In the genomic region with DNA sequence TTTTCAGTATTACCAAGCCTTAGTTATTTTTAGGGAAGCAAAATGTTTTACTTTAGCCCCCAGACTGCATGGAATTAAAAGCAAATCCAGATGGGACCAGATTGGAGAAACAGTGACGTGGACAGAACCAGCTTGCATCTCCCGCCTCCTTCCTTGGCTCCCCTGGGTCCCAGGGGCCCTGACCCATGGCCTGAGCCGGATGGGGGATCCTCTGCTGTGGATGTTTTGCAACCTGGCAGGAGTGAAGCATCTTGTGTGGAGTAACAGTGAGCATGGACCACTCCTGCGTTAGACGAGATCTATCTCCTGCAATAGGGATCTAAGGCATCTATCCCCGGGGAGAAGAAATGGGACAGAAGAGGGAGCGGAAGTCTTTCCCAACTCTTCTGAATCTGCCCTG, we compare ENCODE assay signal across 14 cellular contexts.
A peak's percentile ranks its signal among the peaks of the same experiment; 100 is the strongest.
DNase-seq lines count a peak whose midpoint lies in the region; ATAC-seq and TF ChIP-seq lines count a peak whose summit lies in the region.
"Had no signal": no experiment of that assay in that cellular context is flagged by ENCODE, and none has a peak within 500 bp of the region (broad histone marks: within the 10 kb centered on the region; RNA-seq: fewer than 3 reads in every experiment).

No MANE protein-coding gene starts in this region.

- in situ Hi-C loops in KBM-7 (cut with MboI; ENCODE audit: low pct_unique_long_range_greater_than_20kb, low sequenced_read_pairs): no loop called here

- H3K36me3 ChIP-seq in left ventricle myocardium inferior: no peaks in the 10 kb centered on the region
- no peaks in the 10 kb centered on the region for H3K36me3 ChIP-seq in tibial nerve

- no peaks in the 10 kb centered on the region for H3K4me1 ChIP-seq in left ventricle myocardium inferior
- no peaks in the 10 kb centered on the region for H3K4me1 ChIP-seq in tibial nerve
- H3K4me1 ChIP-seq: A549, Caco-2 had no signal

- no peak for ATAC-seq in GM19463 (IDR thresholded peaks at IDR 0.05; ENCODE audit: unreplicated experiment)
- ATAC-seq: A549, GM23338 had no signal

- no peak for TF ChIP-seq EP300 in tibial nerve (IDR thresholded peaks at IDR 0.05)

- H3K27me3 ChIP-seq in left ventricle myocardium inferior (ENCODE audit: low read depth): peaks cover 34% of the 10 kb centered on the region
- H3K27me3 ChIP-seq in tibial nerve: no peaks in the 10 kb centered on the region

- intact Hi-C loops in cardiac septum (cut with DNase I): no loop called here
- intact Hi-C loops in left ventricle myocardium inferior (cut with micrococcal nuclease): no loop called here
- intact Hi-C loops in posterior vena cava (cut with DNase I): no loop called here

- H3K4me3 ChIP-seq in left ventricle myocardium inferior (no peak overlapping the region), tibial nerve (no peak overlapping the region)
- H3K4me3 ChIP-seq: A549, GM23338 had no signal

- TF ChIP-seq CTCF in left ventricle myocardium inferior (IDR thresholded peaks at IDR 0.05; ENCODE audit: borderline replicate concordance): no peak
- no peak for TF ChIP-seq CTCF in tibial nerve (IDR thresholded peaks at IDR 0.05)

- WGBS in tibial nerve, 2 donors: 71 to 75% methylated on average over 7 of the region's 7 CpGs

- no peaks in the 10 kb centered on the region for H3K9me3 ChIP-seq in left ventricle myocardium inferior (replicated peaks)
- H3K9me3 ChIP-seq in tibial nerve: peaks cover 0 to 6% (median 0%) of the 10 kb centered on the region in 4 donors
- H3K9me3 ChIP-seq: A549 had no signal

- DNase-seq in cardiac septum (ENCODE audit: low spot score) (peak; percentile 43), left ventricle myocardium inferior (no peak), posterior vena cava (ENCODE audit: low spot score) (peak; percentile 48), tibial nerve (ENCODE audit: low spot score in 2 of 2) (peak; percentile 53 to 59), KBM-7 (no peak), cerebellum (ENCODE audit: low spot score) (no peak)
- DNase-seq: AML-193, HCEC 1CT had no signal

- H3K27ac ChIP-seq in left ventricle myocardium inferior (replicated peaks) (no peak overlapping the region), tibial nerve (no peak overlapping the region)
- H3K27ac ChIP-seq: 22Rv1, A549, C4-2B had no signal

- no peak for TF ChIP-seq POLR2A in tibial nerve (IDR thresholded peaks at IDR 0.05)

Comparison
In these comparisons a context has a peak if more than half of its experiments do, and no peak if none do; other contexts are left out.
1. DNase-seq: peak in cardiac septum (single experiment), posterior vena cava (single experiment) and tibial nerve (2 of 2); none in left ventricle myocardium inferior (single experiment), KBM-7 (single experiment) and cerebellum (single experiment).